Comparison of ENCODE assay signal across 19 cellular contexts in the genomic region with DNA sequence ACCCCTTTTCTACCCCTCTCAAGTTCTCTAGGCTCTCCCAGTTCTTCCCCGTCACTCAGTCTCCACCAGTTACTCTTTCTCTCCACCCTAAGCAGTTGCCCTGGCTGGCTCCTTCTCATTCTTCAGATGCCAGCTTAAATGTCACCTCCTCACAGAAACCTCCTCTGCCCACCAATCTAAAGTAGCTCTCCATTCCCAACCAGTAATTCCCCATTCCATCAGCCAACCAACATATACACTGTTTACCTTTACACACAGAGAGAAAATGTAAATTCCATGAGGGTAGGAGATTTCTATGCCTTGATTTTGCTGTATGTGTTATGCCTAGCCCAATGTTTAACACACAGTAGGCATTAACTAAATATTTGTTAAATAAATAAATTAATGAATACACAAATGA.
DNase-seq lines count a peak whose midpoint lies in the region; ATAC-seq and TF ChIP-seq lines count a peak whose summit lies in the region.
"Had no signal": no experiment of that assay in that cellular context is flagged by ENCODE, and none has a peak within 500 bp of the region (broad histone marks: within the 10 kb centered on the region; RNA-seq: fewer than 3 reads in every experiment).

No MANE protein-coding gene starts in this region.

- H3K4me3 ChIP-seq in breast epithelium (no peak overlapping the region), OCI-LY1 (ENCODE audit: low read depth, low read length, poor library complexity, severe bottlenecking) (no peak overlapping the region), tibial nerve (no peak overlapping the region)
- H3K4me3 ChIP-seq: esophagus muscularis mucosa, HAP-1, neural progenitor cell, smooth muscle cell, uterus had no signal

- DNase-seq in MCF 10A (ENCODE audit: unreplicated experiment): no peak
- no peak for DNase-seq in breast epithelium (ENCODE audit: low spot score in 2 of 2)
- DNase-seq in activated naive CD8-positive, alpha-beta T cell treated with anti-CD3 and anti-CD28 coated beads, Interleukin-2, amount 50 U/mL, for 24 hours: no peak
- DNase-seq in tibial nerve (ENCODE audit: low spot score in 2 of 2): no peak
- DNase-seq in DMS 273 (lab: John Stamatoyannopoulos, UW; ENCODE audit: unreplicated experiment): no peak
- no peak for DNase-seq in T-cell
- DNase-seq: caudate nucleus, left ventricle myocardium superior, NCI-H2227 treated with DMSO at 0.1 percent for 48 hours, NCI-H526 treated with DMSO at 0.1 percent for 48 hours, right cardiac atrium had no signal

- H3K36me3 Mint-ChIP-seq in MCF 10A (ENCODE audit: insufficient read depth, unreplicated experiment) (no peaks in the 10 kb centered on the region), T-cell (no peaks in the 10 kb centered on the region)
- H3K36me3 Mint-ChIP-seq in activated naive CD8-positive, alpha-beta T cell treated with anti-CD3 and anti-CD28 coated beads, Interleukin-2, amount 50 U/mL, for 24 hours (ENCODE audit: low read depth): no peaks in the 10 kb centered on the region
- H3K36me3 Mint-ChIP-seq: neural progenitor cell had no signal

- no peaks in the 10 kb centered on the region for H3K9me2 ChIP-seq in OCI-LY1 (ENCODE audit: low read depth, low read length)

- no peaks in the 10 kb centered on the region for H3K27me3 Mint-ChIP-seq in MCF 10A (ENCODE audit: insufficient read depth, unreplicated experiment)
- H3K27me3 Mint-ChIP-seq in activated naive CD8-positive, alpha-beta T cell treated with anti-CD3 and anti-CD28 coated beads, Interleukin-2, amount 50 U/mL, for 24 hours: no peaks in the 10 kb centered on the region
- no peaks in the 10 kb centered on the region for H3K27me3 Mint-ChIP-seq in T-cell
- H3K27me3 Mint-ChIP-seq: activated CD8-positive, alpha-beta memory T cell treated with anti-CD3 and anti-CD28 coated beads, Interleukin-2, amount 10 ng/mL, durations not matched to agents 7 days and 5 days had no signal

- no peaks in the 10 kb centered on the region for H3K9me3 ChIP-seq in breast epithelium
- no peaks in the 10 kb centered on the region for H3K9me3 ChIP-seq in OCI-LY1 (ENCODE audit: low read length)
- H3K9me3 ChIP-seq in tibial nerve: no peaks in the 10 kb centered on the region
- H3K9me3 ChIP-seq: esophagus muscularis mucosa, HAP-1, uterus had no signal

- H4K20me1 ChIP-seq in OCI-LY1 (ENCODE audit: insufficient read depth, low read length): no peaks in the 10 kb centered on the region

- no peaks in the 10 kb centered on the region for H3K79me2 ChIP-seq in OCI-LY1 (ENCODE audit: insufficient read depth, low read length)

- TF ChIP-seq CTCF in MCF 10A (IDR thresholded peaks at IDR 0.05; ENCODE audit: unreplicated experiment) (no peak), breast epithelium (IDR thresholded peaks at IDR 0.05) (no peak), OCI-LY1 (IDR thresholded peaks at IDR 0.05; ENCODE audit: low read length) (no peak), tibial nerve (IDR thresholded peaks at IDR 0.05) (no peak)

- peak overlapping the region; percentile 16; the same call in 1 of the 2 replicates for H3K4me2 ChIP-seq in OCI-LY1 (ENCODE audit: low read length)
- H3K4me2 ChIP-seq: neural progenitor cell, smooth muscle cell had no signal

- intact Hi-C loops in MCF 10A (cut with micrococcal nuclease): no loop called here
- intact Hi-C loops in breast epithelium (cut with DNase I; ENCODE audit: low total_unique reads): no loop called here

- WGBS in tibial nerve, 2 donors: 81 to 85% methylated on average over 1 of the region's 1 CpG

- no peak for ATAC-seq in activated naive CD8-positive, alpha-beta T cell treated with anti-CD3 and anti-CD28 coated beads, Interleukin-2, amount 50 U/mL, for 24 hours
- ATAC-seq in T-cell (replicated peaks in 1 of 4): no peak

- POLR2A ChIA-PET in MCF 10A (lab: Yijun Ruan, JAX): interaction anchor here (0.6 to 2.7 kb wide), 5 partner anchors 10 to 317 kb away, joined by 3 to 8 read pairs (median 6); a partner anchor contains a TSS
- POLR2A ChIA-PET in T-cell (lab: Charles Lee): interaction anchor here in 1 of 2 donors (1.3 kb wide), 1 partner anchor 315 kb away, joined by 3 read pairs; a partner anchor contains a TSS

- H3K36me3 ChIP-seq in breast epithelium (no peaks in the 10 kb centered on the region), OCI-LY1 (ENCODE audit: insufficient read depth, low read length) (no peaks in the 10 kb centered on the region), tibial nerve (no peaks in the 10 kb centered on the region)
- H3K36me3 ChIP-seq: esophagus muscularis mucosa, HAP-1, neural progenitor cell, uterus had no signal

- peak overlapping the region; percentile 10; the same call in 1 of the 2 replicates for H3K9ac ChIP-seq in OCI-LY1 (ENCODE audit: low read length)
- H3K9ac ChIP-seq: neural progenitor cell had no signal

- CTCF ChIA-PET in MCF 10A (lab: Yijun Ruan, JAX): interaction anchor here (0.6 to 1.3 kb wide), 5 partner anchors 160 to 322 kb away, joined by 3 to 5 read pairs (median 3); no protein-coding TSS in a partner anchor
- CTCF ChIA-PET in T-cell (lab: Charles Lee): interaction anchor here (0.5 kb wide), 2 partner anchors 147 to 1893 kb away, joined by 4 to 6 read pairs; no protein-coding TSS in a partner anchor

- no peak overlapping the region for H3K4me3 Mint-ChIP-seq in MCF 10A (ENCODE audit: unreplicated experiment)
- no peak overlapping the region for H3K4me3 Mint-ChIP-seq in activated naive CD8-positive, alpha-beta T cell treated with anti-CD3 and anti-CD28 coated beads, Interleukin-2, amount 50 U/mL, for 24 hours
- H3K4me3 Mint-ChIP-seq in T-cell: no peak overlapping the region
- H3K4me3 Mint-ChIP-seq: activated CD8-positive, alpha-beta memory T cell treated with anti-CD3 and anti-CD28 coated beads, Interleukin-2, amount 10 ng/mL, durations not matched to agents 7 days and 5 days; dendritic cell treated with granulocyte-macrophage colony-stimulating factor and Interleukin-4, amounts not matched to agents 40 ng/mL and 50 ng/mL, for 4 days; neural progenitor cell had no signal

- TF ChIP-seq EP300 in tibial nerve (IDR thresholded peaks at IDR 0.05): no peak

- H3K27ac ChIP-seq in breast epithelium: peak overlapping the region in 1 of 2 donors; percentile 64
- H3K27ac ChIP-seq in OCI-LY1 (ENCODE audit: low read depth, low read length, poor library complexity, severe bottlenecking): peak overlapping the region; percentile 42
- H3K27ac ChIP-seq in tibial nerve: peak overlapping the region in 1 of 4 donors; percentile 12
- H3K27ac ChIP-seq: neural progenitor cell had no signal

- H3K4me1 ChIP-seq in breast epithelium (peaks cover 3 to 11% of the 10 kb centered on the region in 2 donors), OCI-LY1 (ENCODE audit: insufficient read depth, low read length, severe bottlenecking) (peaks cover 55% of the 10 kb centered on the region), tibial nerve (peaks cover 0 to 22% (median 8%) of the 10 kb centered on the region in 4 donors)
- H3K4me1 ChIP-seq: HAP-1, neural progenitor cell had no signal

- H3F3A ChIP-seq in OCI-LY1 (ENCODE audit: insufficient read depth, low read length): no peaks in the 10 kb centered on the region

- BruUV-seq in MCF 10A (replicated peaks; lab: Mats Ljungman, UMichigan): no TSS peak

- no peaks in the 10 kb centered on the region for H3K27me3 ChIP-seq in breast epithelium
- H3K27me3 ChIP-seq in OCI-LY1 (ENCODE audit: insufficient read depth, low read length): no peaks in the 10 kb centered on the region
- H3K27me3 ChIP-seq in tibial nerve: no peaks in the 10 kb centered on the region
- H3K27me3 ChIP-seq: esophagus muscularis mucosa, neural progenitor cell, uterus had no signal

- H2AFZ ChIP-seq in OCI-LY1 (ENCODE audit: low read length): 0 out of 2 replicates have a peak overlapping the region, but pooled peaks have one; percentile 26
- H2AFZ ChIP-seq: neural progenitor cell had no signal

- H3K4me1 Mint-ChIP-seq in MCF 10A (ENCODE audit: insufficient read depth, unreplicated experiment) (peaks cover 17% of the 10 kb centered on the region), T-cell (peaks cover 8 to 20% (median 18%) of the 10 kb centered on the region in 3 donors)
- peaks cover 39% of the 10 kb centered on the region for H3K4me1 Mint-ChIP-seq in activated naive CD8-positive, alpha-beta T cell treated with anti-CD3 and anti-CD28 coated beads, Interleukin-2, amount 50 U/mL, for 24 hours
- H3K4me1 Mint-ChIP-seq: neural progenitor cell had no signal

- H3K27ac Mint-ChIP-seq in MCF 10A (ENCODE audit: low read depth, unreplicated experiment) (peak overlapping the region; percentile 10), T-cell (peak overlapping the region in 1 of 2 donors; percentile 34)
- peak overlapping the region; percentile 87 for H3K27ac Mint-ChIP-seq in activated naive CD8-positive, alpha-beta T cell treated with anti-CD3 and anti-CD28 coated beads, Interleukin-2, amount 50 U/mL, for 24 hours
- H3K27ac Mint-ChIP-seq: dendritic cell treated with granulocyte-macrophage colony-stimulating factor and Interleukin-4, amounts not matched to agents 40 ng/mL and 50 ng/mL, for 4 days; neural progenitor cell had no signal

- TF ChIP-seq POLR2A in breast epithelium (IDR thresholded peaks at IDR 0.05) (no peak), tibial nerve (IDR thresholded peaks at IDR 0.05) (no peak)

- H3K9me3 Mint-ChIP-seq in MCF 10A (ENCODE audit: unreplicated experiment) (no peaks in the 10 kb centered on the region), T-cell (no peaks in the 10 kb centered on the region)
- H3K9me3 Mint-ChIP-seq in activated naive CD8-positive, alpha-beta T cell treated with anti-CD3 and anti-CD28 coated beads, Interleukin-2, amount 50 U/mL, for 24 hours: no peaks in the 10 kb centered on the region
- H3K9me3 Mint-ChIP-seq: dendritic cell treated with granulocyte-macrophage colony-stimulating factor and Interleukin-4, amounts not matched to agents 40 ng/mL and 50 ng/mL, for 4 days had no signal
